Comparison of ENCODE assay signal across 1 cellular context in genomic region chr11:65662247-65662801, GRCh38.
TF ChIP-seq lines count a peak whose summit lies in the region.

No MANE protein-coding gene starts in this region.

TF ChIP-seq in HCT116, 20 proteins besides CTCF, POLR2A, EP300 and RAD21 (continued from another document):
- TF ChIP-seq REST (IDR thresholded peaks at IDR 0.05; ENCODE audit: low read depth) (no peak), ELF1 (IDR thresholded peaks at IDR 0.05; ENCODE audit: borderline replicate concordance, low read depth) (no peak), SIN3A (IDR thresholded peaks at IDR 0.05; ENCODE audit: low read depth) (no peak), ATF3 (IDR thresholded peaks at IDR 0.05) (no peak), SRF (IDR thresholded peaks at IDR 0.05; ENCODE audit: low read depth) (no peak), YY1 (IDR thresholded peaks at IDR 0.05; ENCODE audit: extremely low read depth, insufficient replicate concordance, low read depth, low read length) (no peak), FOSL1 (IDR thresholded peaks at IDR 0.05; ENCODE audit: low read depth) (no peak), MAX (IDR thresholded peaks at IDR 0.05) (no peak), CBX3 (IDR thresholded peaks at IDR 0.05; ENCODE audit: low read depth) (no peak), ZNF274 (IDR thresholded peaks at IDR 0.05; ENCODE audit: low read depth, low read length) (no peak), JUND (IDR thresholded peaks at IDR 0.05) (no peak)
TF ChIP-seq in HCT116: peak in this region for 0.
